ENCODE assay signal across 2 cellular contexts in genomic region chr1:46450160-46450517, GRCh38.
A peak's percentile ranks its signal among the peaks of the same experiment; 100 is the strongest.
TF ChIP-seq lines count a peak whose summit lies in the region.

No MANE protein-coding gene starts in this region.

TF ChIP-seq in GM23338, 12 proteins besides CTCF, POLR2A, EP300 and RAD21:
- no peak for TF ChIP-seq ETS1 (IDR thresholded peaks at IDR 0.05)
- peak; percentile 27 for TF ChIP-seq EZH2 (IDR thresholded peaks at IDR 0.05; ENCODE audit: low read depth, unreplicated experiment)

TF ChIP-seq in K562, 482 proteins besides CTCF, POLR2A, EP300 and RAD21:
- TF ChIP-seq MAFK (IDR thresholded peaks at IDR 0.05; ENCODE audit: low read length) (peak; percentile 78), HDAC2 (IDR thresholded peaks at IDR 0.05) (peak; percentile 63; the same call in 1 of the 2 replicates), PKNOX1 (IDR thresholded peaks at IDR 0.05) (no peak), CEBPG (CRISPR knock-in tag; IDR thresholded peaks at IDR 0.05) (no peak), CEBPG (tag; conservative IDR thresholded peaks at IDR 0.05 in 1 of 2, IDR thresholded peaks at IDR 0.05 in 1 of 2) (peak in 1 of 2 experiments; percentile 53; a peak in 2 of 4 replicates), SMARCA4 (IDR thresholded peaks at IDR 0.05) (peak; percentile 65), C11orf30 (IDR thresholded peaks at IDR 0.05; ENCODE audit: low read depth) (peak; percentile 88), MAFF (IDR thresholded peaks at IDR 0.05; ENCODE audit: low read length) (peak; percentile 85), FOXA3 (CRISPR knock-in tag; conservative IDR thresholded peaks at IDR 0.05 in 1 of 2, IDR thresholded peaks at IDR 0.05 in 1 of 2) (peak; percentile 88 to 95), SMARCE1 (IDR thresholded peaks at IDR 0.05) (0 out of 2 replicates have a peak, but pooled peaks have one; percentile 15), GABPB1 (CRISPR knock-in tag; IDR thresholded peaks at IDR 0.05) (no peak), ZNF3 (CRISPR knock-in tag; IDR thresholded peaks at IDR 0.05) (0 out of 2 replicates have a peak, but pooled peaks have one; percentile 56), MECOM (CRISPR knock-in tag; IDR thresholded peaks at IDR 0.05) (peak; percentile 77; the same call in 1 of the 2 replicates), TCF3 (CRISPR knock-in tag; IDR thresholded peaks at IDR 0.05) (peak; percentile 66), SNIP1 (IDR thresholded peaks at IDR 0.05; ENCODE audit: low read depth) (no peak), CEBPB (tag; IDR thresholded peaks at IDR 0.05) (peak; percentile 84), TAL1 (IDR thresholded peaks at IDR 0.05) (peak; percentile 61), KDM1A (IDR thresholded peaks at IDR 0.05) (peak; percentile 71 to 80), RBBP5 (IDR thresholded peaks at IDR 0.05; ENCODE audit: borderline replicate concordance, insufficient read depth, low read length, poor library complexity, severe bottlenecking) (peak; percentile 58), NFE2 (IDR thresholded peaks at IDR 0.05; ENCODE audit: low read depth) (peak; percentile 81), DPF2 (IDR thresholded peaks at IDR 0.05) (peak; percentile 75), NR0B1 (IDR thresholded peaks at IDR 0.05; ENCODE audit: partially characterized antibody) (no peak), EHMT2 (IDR thresholded peaks at IDR 0.05) (peak; percentile 82), HDAC1 (IDR thresholded peaks at IDR 0.05) (peak in 1 of 2 experiments; percentile 49; a peak in 1 of 4 replicates), CBFA2T2 (conservative IDR thresholded peaks at IDR 0.05) (peak; percentile 30; the same call in 1 of the 2 replicates), ZNF316 (IDR thresholded peaks at IDR 0.05) (peak; percentile 82), ZBTB11 (CRISPR knock-in tag; IDR thresholded peaks at IDR 0.05) (0 out of 6 replicates have a peak, but pooled peaks of 1 of the 3 experiments have one; percentile 45), HEY1 (CRISPR knock-in tag; IDR thresholded peaks at IDR 0.05; ENCODE audit: borderline replicate concordance) (no peak), TEAD4 (IDR thresholded peaks at IDR 0.05; ENCODE audit: low read length) (peak; percentile 60), TEAD4 (CRISPR knock-in tag; IDR thresholded peaks at IDR 0.05; ENCODE audit: borderline replicate concordance) (no peak), ZZZ3 (IDR thresholded peaks at IDR 0.05) (no peak), ZNF277 (CRISPR knock-in tag; IDR thresholded peaks at IDR 0.05; ENCODE audit: borderline replicate concordance) (no peak), CBFA2T3 (IDR thresholded peaks at IDR 0.05) (peak; percentile 70), MAFG (tag; conservative IDR thresholded peaks at IDR 0.05) (peak; percentile 82), ASH1L (IDR thresholded peaks at IDR 0.05; ENCODE audit: borderline replicate concordance, low read depth, partially characterized antibody) (no peak), SOX6 (IDR thresholded peaks at IDR 0.05) (peak; percentile 36), HMG20B (CRISPR knock-in tag; IDR thresholded peaks at IDR 0.05) (no peak), RCOR1 (IDR thresholded peaks at IDR 0.05; ENCODE audit: borderline replicate concordance in 1 of 2, low read depth in 2 of 2, low read length in 2 of 2) (peak in 1 of 2 experiments; percentile 95; a peak in 2 of 4 replicates), ARID1B (IDR thresholded peaks at IDR 0.05) (peak; percentile 80), ZNF384 (IDR thresholded peaks at IDR 0.05; ENCODE audit: low read depth, low read length) (0 out of 2 replicates have a peak, but pooled peaks have one; percentile 5), JUND (IDR thresholded peaks at IDR 0.05; ENCODE audit: borderline replicate concordance, low read depth, low read length) (peak; percentile 45; the same call in 1 of the 2 replicates), JUND (tag; IDR thresholded peaks at IDR 0.05; ENCODE audit: borderline replicate concordance, low read depth, low read length) (no peak), KAT8 (IDR thresholded peaks at IDR 0.05; ENCODE audit: low read depth) (no peak)
